In genomic region chr12:96225003-96225855, GRCh38 we compare ENCODE assay signal across 12 cellular contexts. TPM values are rescaled to one million over a fixed set of nuclear protein-coding genes. Genes with fewer than 3 reads are reported as not detected.
A peak's percentile ranks its signal among the peaks of the same experiment; 100 is the strongest.
DNase-seq lines count a peak whose midpoint lies in the region; ATAC-seq and TF ChIP-seq lines count a peak whose summit lies in the region.
"Had no signal": no experiment of that assay in that cellular context is flagged by ENCODE, and none has a peak within 500 bp of the region (broad histone marks: within the 10 kb centered on the region; RNA-seq: fewer than 3 reads in every experiment).

No MANE protein-coding gene starts in this region.

- CTCF ChIA-PET in RWPE1 (lab: Yijun Ruan, JAX): no interaction called here

- H3K4me3 ChIP-seq in fibroblast of villous mesenchyme (ENCODE audit: low read depth, low read length): no peak overlapping the region

- H3K27me3 Mint-ChIP-seq in activated naive CD8-positive, alpha-beta T cell treated with anti-CD3 and anti-CD28 coated beads, Interleukin-2, amount 50 U/mL, for 24 hours: no peaks in the 10 kb centered on the region

- POLR2A ChIA-PET in RWPE1 (lab: Yijun Ruan, JAX; ENCODE audit: low non-redundant PET): no interaction called here

- H3K9me3 Mint-ChIP-seq in stimulated activated effector memory CD8-positive, alpha-beta T cell treated with anti-CD3 and anti-CD28 coated beads, Interleukin-12 subunit alpha, Interleukin-12 subunit beta, amount 100 ng/mL, for 72 hours: no peaks in the 10 kb centered on the region
- H3K9me3 Mint-ChIP-seq in activated naive CD8-positive, alpha-beta T cell treated with anti-CD3 and anti-CD28 coated beads, Interleukin-2, amount 50 U/mL, for 24 hours: no peaks in the 10 kb centered on the region

- peaks cover 68% of the 10 kb centered on the region for H3K4me1 Mint-ChIP-seq in stimulated activated effector memory CD8-positive, alpha-beta T cell treated with anti-CD3 and anti-CD28 coated beads, Interleukin-12 subunit alpha, Interleukin-12 subunit beta, amount 100 ng/mL, for 72 hours
- peaks cover 16% of the 10 kb centered on the region for H3K4me1 Mint-ChIP-seq in activated naive CD8-positive, alpha-beta T cell treated with anti-CD3 and anti-CD28 coated beads, Interleukin-2, amount 50 U/mL, for 24 hours

- H3K27ac ChIP-seq in RWPE1: peak overlapping the region; percentile 90

- peak overlapping the region; percentile 60 for H3K27ac Mint-ChIP-seq in stimulated activated effector memory CD8-positive, alpha-beta T cell treated with anti-CD3 and anti-CD28 coated beads, Interleukin-12 subunit alpha, Interleukin-12 subunit beta, amount 100 ng/mL, for 72 hours
- no peak overlapping the region for H3K27ac Mint-ChIP-seq in activated naive CD8-positive, alpha-beta T cell treated with anti-CD3 and anti-CD28 coated beads, Interleukin-2, amount 50 U/mL, for 24 hours

- no peak for TF ChIP-seq CTCF in RWPE1 (conservative IDR thresholded peaks at IDR 0.05; ENCODE audit: low read depth)
- no peak for TF ChIP-seq CTCF in fibroblast of villous mesenchyme (IDR thresholded peaks at IDR 0.05; ENCODE audit: insufficient read depth, low read depth, low read length)

- DNase-seq in NCI-H345 (lab: John Stamatoyannopoulos, UW) (peak; percentile 42), NCI-H345 treated with DMSO at 0.1 percent for 48 hours (lab: John Stamatoyannopoulos, UW; ENCODE audit: unreplicated experiment) (no peak), RWPE1 (ENCODE audit: low spot score) (no peak), fibroblast of villous mesenchyme (ENCODE audit: low read depth) (peak; percentile 40), sciatic nerve (ENCODE audit: low spot score) (no peak), COLO829 (ENCODE audit: low spot score) (no peak)
- DNase-seq in stimulated activated effector memory CD8-positive, alpha-beta T cell treated with anti-CD3 and anti-CD28 coated beads, Interleukin-12 subunit alpha, Interleukin-12 subunit beta, amount 100 ng/mL, for 72 hours (ENCODE audit: low spot score in 2 of 2): no peak
- no peak for DNase-seq in activated naive CD8-positive, alpha-beta T cell treated with anti-CD3 and anti-CD28 coated beads, Interleukin-2, amount 50 U/mL, for 24 hours
- DNase-seq: activated CD4-positive, CD25-positive, alpha-beta regulatory T cell; activated naive CD4-positive, alpha-beta T cell treated with anti-CD3 and anti-CD28 coated beads, Interleukin-2, amount 50 U/mL, for 16 hours; DND-41; NCI-H2029 had no signal

- intact Hi-C loops in sciatic nerve (cut with DNase I): no loop called here

- H3K36me3 Mint-ChIP-seq in stimulated activated effector memory CD8-positive, alpha-beta T cell treated with anti-CD3 and anti-CD28 coated beads, Interleukin-12 subunit alpha, Interleukin-12 subunit beta, amount 100 ng/mL, for 72 hours: peaks cover 81% of the 10 kb centered on the region
- peaks cover 39% of the 10 kb centered on the region for H3K36me3 Mint-ChIP-seq in activated naive CD8-positive, alpha-beta T cell treated with anti-CD3 and anti-CD28 coated beads, Interleukin-2, amount 50 U/mL, for 24 hours (ENCODE audit: low read depth)

- no peak overlapping the region for H3K4me3 Mint-ChIP-seq in stimulated activated effector memory CD8-positive, alpha-beta T cell treated with anti-CD3 and anti-CD28 coated beads, Interleukin-12 subunit alpha, Interleukin-12 subunit beta, amount 100 ng/mL, for 72 hours
- H3K4me3 Mint-ChIP-seq in activated naive CD8-positive, alpha-beta T cell treated with anti-CD3 and anti-CD28 coated beads, Interleukin-2, amount 50 U/mL, for 24 hours: no peak overlapping the region

- ATAC-seq in stimulated activated effector memory CD8-positive, alpha-beta T cell treated with anti-CD3 and anti-CD28 coated beads, Interleukin-12 subunit alpha, Interleukin-12 subunit beta, amount 100 ng/mL, for 72 hours: no peak
- no peak for ATAC-seq in sciatic nerve
- ATAC-seq in activated naive CD8-positive, alpha-beta T cell treated with anti-CD3 and anti-CD28 coated beads, Interleukin-2, amount 50 U/mL, for 24 hours: no peak

RNA-seq across cellular contexts. Expression of gene ELK3, which starts 31.1 kb away (rescaled TPM):
- total RNA-seq in fibroblast of villous mesenchyme (23.2 and 24.6 TPM in 2 replicates), sciatic nerve (30.2 TPM)

Comparison
In these comparisons a context has a peak if more than half of its experiments do, and no peak if none do; other contexts are left out.
1. DNase-seq: peak in NCI-H345 (single experiment) and fibroblast of villous mesenchyme (single experiment); none in NCI-H345 treated with DMSO at 0.1 percent for 48 hours (single experiment), RWPE1 (single experiment), stimulated activated effector memory CD8-positive, alpha-beta T cell treated with anti-CD3 and anti-CD28 coated beads, Interleukin-12 subunit alpha, Interleukin-12 subunit beta, amount 100 ng/mL, for 72 hours (0 of 2), sciatic nerve (single experiment), COLO829 (single experiment) and activated naive CD8-positive, alpha-beta T cell treated with anti-CD3 and anti-CD28 coated beads, Interleukin-2, amount 50 U/mL, for 24 hours (single experiment).